Comparison of ENCODE assay signal across 1 cellular context in the genomic region with DNA sequence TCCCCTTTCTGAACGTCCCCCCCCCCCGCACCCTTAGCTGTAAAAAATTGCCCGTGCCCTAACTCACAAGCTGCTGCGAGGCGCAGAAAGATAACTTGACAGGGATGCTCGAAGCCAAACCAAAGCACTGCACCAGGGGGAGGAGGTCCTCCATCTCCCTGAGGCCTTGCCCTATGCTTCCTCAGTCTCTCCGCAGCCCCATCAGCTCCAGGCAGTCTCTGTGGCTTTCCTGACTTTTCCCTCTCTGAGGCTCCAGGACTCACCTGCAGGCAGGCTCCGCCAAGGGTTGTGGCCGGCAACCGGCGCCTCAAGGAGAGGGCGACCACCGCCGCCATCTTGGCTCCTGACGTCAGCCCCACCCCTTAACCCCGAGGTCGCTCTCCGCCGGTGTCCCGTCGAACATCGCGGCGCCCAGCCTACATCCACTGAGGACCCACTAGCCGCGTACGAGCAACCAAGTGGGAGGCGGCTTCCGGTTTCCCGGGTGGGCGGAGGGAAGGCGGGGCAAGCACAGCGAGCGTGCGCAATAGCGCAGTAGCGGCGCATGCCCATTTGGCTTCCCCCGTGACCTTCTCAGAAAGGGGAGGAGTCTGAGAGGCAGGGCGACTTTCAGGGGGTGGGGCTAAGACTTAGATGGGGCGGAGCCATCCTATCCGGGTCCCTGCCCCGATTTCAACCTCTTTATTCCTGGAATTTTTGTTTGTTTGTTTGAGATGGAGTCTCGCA.
A peak's percentile ranks its signal among the peaks of the same experiment; 100 is the strongest.
TF ChIP-seq lines count a peak whose summit lies in the region.

A gene (minus strand): TSS at position 348 of the 726 bp plus-strand sequence. CDS start 13 bp downstream, at position 335.

TF ChIP-seq in HepG2, 621 proteins besides CTCF, POLR2A, EP300 and RAD21 (continued from another document and continues in another):
- TF ChIP-seq, protein P1, sequence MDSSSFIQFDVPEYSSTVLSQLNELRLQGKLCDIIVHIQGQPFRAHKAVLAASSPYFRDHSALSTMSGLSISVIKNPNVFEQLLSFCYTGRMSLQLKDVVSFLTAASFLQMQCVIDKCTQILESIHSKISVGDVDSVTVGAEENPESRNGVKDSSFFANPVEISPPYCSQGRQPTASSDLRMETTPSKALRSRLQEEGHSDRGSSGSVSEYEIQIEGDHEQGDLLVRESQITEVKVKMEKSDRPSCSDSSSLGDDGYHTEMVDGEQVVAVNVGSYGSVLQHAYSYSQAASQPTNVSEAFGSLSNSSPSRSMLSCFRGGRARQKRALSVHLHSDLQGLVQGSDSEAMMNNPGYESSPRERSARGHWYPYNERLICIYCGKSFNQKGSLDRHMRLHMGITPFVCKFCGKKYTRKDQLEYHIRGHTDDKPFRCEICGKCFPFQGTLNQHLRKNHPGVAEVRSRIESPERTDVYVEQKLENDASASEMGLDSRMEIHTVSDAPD (CRISPR knock-in tag; IDR thresholded peaks at IDR 0.05), result no peak
- TF ChIP-seq AGO1 (IDR thresholded peaks at IDR 0.05; ENCODE audit: low read depth, low read length, poor library complexity, severe bottlenecking) (no peak), ZFP36L2 (CRISPR knock-in tag; IDR thresholded peaks at IDR 0.05) (no peak), ZNF850 (CRISPR knock-in tag; conservative IDR thresholded peaks at IDR 0.05) (no peak), ARNTL (CRISPR knock-in tag; IDR thresholded peaks at IDR 0.05) (no peak), MAZ (IDR thresholded peaks at IDR 0.05; ENCODE audit: borderline replicate concordance, low read depth, low read length) (no peak), MAZ (CRISPR knock-in tag; IDR thresholded peaks at IDR 0.05; ENCODE audit: low read depth) (peak; percentile 69; the same call in 1 of the 2 replicates), SMARCE1 (IDR thresholded peaks at IDR 0.05; ENCODE audit: borderline replicate concordance) (no peak), ZNF550 (CRISPR knock-in tag; IDR thresholded peaks at IDR 0.05; ENCODE audit: borderline replicate concordance) (no peak), ZNF672 (CRISPR knock-in tag; IDR thresholded peaks at IDR 0.05) (no peak), NFKB2 (CRISPR knock-in tag; IDR thresholded peaks at IDR 0.05; ENCODE audit: borderline replicate concordance) (peak; percentile 78; the same call in 1 of the 2 replicates), ZSCAN30 (CRISPR knock-in tag; IDR thresholded peaks at IDR 0.05) (no peak), NR2F1 (CRISPR knock-in tag; IDR thresholded peaks at IDR 0.05) (peak; percentile 75 to 90), ZNF766 (CRISPR knock-in tag; IDR thresholded peaks at IDR 0.05; ENCODE audit: borderline replicate concordance) (peak; percentile 40; the same call in 1 of the 2 replicates), ATF7-NPFF (CRISPR knock-in tag; IDR thresholded peaks at IDR 0.05; ENCODE audit: low read depth) (peak; percentile 20; the same call in 1 of the 2 replicates), ZNF17 (CRISPR knock-in tag; IDR thresholded peaks at IDR 0.05) (no peak), MIER3 (CRISPR knock-in tag; IDR thresholded peaks at IDR 0.05; ENCODE audit: borderline replicate concordance) (peak; percentile 67; the same call in 1 of the 2 replicates), SMC3 (IDR thresholded peaks at IDR 0.05; ENCODE audit: low read length) (no peak), CREM (IDR thresholded peaks at IDR 0.05) (peak; percentile 84), CREM (CRISPR knock-in tag; IDR thresholded peaks at IDR 0.05) (0 out of 2 replicates have a peak, but pooled peaks have one; percentile 33), SUZ12 (IDR thresholded peaks at IDR 0.05; ENCODE audit: low read depth, low read length) (no peak), PHF8 (CRISPR knock-in tag; IDR thresholded peaks at IDR 0.05) (peak; percentile 86), ZNF619 (CRISPR knock-in tag; IDR thresholded peaks at IDR 0.05) (no peak), ZNF564 (CRISPR knock-in tag; IDR thresholded peaks at IDR 0.05) (no peak), RBFOX2 (IDR thresholded peaks at IDR 0.05; ENCODE audit: low read depth, low read length) (peak; percentile 78), ADNP (CRISPR knock-in tag; IDR thresholded peaks at IDR 0.05) (no peak), RFXAP (CRISPR knock-in tag; IDR thresholded peaks at IDR 0.05; ENCODE audit: borderline replicate concordance) (peak; percentile 66; the same call in 1 of the 2 replicates), GABPA (IDR thresholded peaks at IDR 0.05; ENCODE audit: low read depth, low read length) (peak; percentile 76), GABPA (CRISPR knock-in tag; IDR thresholded peaks at IDR 0.05; ENCODE audit: low read depth) (peak; percentile 96), HES4 (CRISPR knock-in tag; IDR thresholded peaks at IDR 0.05; ENCODE audit: borderline replicate concordance) (0 out of 2 replicates have a peak, but pooled peaks have one; percentile 29), DR1 (CRISPR knock-in tag; IDR thresholded peaks at IDR 0.05) (peak; percentile 57; the same call in 1 of the 2 replicates), ZFP36L1 (CRISPR knock-in tag; IDR thresholded peaks at IDR 0.05) (peak; percentile 87), TCF12 (IDR thresholded peaks at IDR 0.05) (no peak), TCF12 (CRISPR knock-in tag; IDR thresholded peaks at IDR 0.05) (no peak), KLF12 (CRISPR knock-in tag; IDR thresholded peaks at IDR 0.05; ENCODE audit: borderline replicate concordance) (0 out of 2 replicates have a peak, but pooled peaks have one; percentile 60)
- TF ChIP-seq, protein P2, sequence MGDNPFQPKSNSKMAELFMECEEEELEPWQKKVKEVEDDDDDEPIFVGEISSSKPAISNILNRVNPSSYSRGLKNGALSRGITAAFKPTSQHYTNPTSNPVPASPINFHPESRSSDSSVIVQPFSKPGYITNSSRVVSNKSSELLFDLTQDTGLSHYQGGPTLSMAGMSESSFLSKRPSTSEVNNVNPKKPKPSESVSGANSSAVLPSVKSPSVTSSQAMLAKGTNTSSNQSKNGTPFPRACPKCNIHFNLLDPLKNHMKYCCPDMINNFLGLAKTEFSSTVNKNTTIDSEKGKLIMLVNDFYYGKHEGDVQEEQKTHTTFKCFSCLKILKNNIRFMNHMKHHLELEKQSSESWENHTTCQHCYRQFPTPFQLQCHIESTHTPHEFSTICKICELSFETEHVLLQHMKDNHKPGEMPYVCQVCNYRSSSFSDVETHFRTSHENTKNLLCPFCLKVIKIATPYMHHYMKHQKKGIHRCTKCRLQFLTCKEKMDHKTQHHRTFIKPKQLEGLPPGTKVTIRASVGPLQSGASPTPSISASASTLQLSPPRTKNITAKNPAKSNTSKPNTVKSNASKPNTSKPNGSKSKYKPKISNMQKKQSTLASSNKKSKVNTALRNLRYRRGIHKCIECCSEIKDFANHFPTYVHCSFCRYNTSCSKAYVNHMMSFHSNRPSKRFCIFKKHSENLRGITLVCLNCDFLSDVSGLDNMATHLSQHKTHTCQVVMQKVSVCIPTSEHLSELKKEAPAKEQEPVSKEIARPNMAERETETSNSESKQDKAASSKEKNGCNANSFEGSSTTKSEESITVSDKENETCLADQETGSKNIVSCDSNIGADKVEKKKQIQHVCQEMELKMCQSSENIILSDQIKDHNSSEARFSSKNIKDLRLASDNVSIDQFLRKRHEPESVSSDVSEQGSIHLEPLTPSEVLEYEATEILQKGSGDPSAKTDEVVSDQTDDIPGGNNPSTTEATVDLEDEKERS (CRISPR knock-in tag; IDR thresholded peaks at IDR 0.05), result no peak
- TF ChIP-seq, protein P3, sequence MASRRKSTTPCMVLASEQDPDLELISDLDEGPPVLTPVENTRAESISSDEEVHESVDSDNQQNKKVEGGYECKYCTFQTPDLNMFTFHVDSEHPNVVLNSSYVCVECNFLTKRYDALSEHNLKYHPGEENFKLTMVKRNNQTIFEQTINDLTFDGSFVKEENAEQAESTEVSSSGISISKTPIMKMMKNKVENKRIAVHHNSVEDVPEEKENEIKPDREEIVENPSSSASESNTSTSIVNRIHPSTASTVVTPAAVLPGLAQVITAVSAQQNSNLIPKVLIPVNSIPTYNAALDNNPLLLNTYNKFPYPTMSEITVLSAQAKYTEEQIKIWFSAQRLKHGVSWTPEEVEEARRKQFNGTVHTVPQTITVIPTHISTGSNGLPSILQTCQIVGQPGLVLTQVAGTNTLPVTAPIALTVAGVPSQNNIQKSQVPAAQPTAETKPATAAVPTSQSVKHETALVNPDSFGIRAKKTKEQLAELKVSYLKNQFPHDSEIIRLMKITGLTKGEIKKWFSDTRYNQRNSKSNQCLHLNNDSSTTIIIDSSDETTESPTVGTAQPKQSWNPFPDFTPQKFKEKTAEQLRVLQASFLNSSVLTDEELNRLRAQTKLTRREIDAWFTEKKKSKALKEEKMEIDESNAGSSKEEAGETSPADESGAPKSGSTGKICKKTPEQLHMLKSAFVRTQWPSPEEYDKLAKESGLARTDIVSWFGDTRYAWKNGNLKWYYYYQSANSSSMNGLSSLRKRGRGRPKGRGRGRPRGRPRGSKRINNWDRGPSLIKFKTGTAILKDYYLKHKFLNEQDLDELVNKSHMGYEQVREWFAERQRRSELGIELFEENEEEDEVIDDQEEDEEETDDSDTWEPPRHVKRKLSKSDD (CRISPR knock-in tag; IDR thresholded peaks at IDR 0.05; ENCODE audit: low read depth), result no peak; the same call in none of the 2 replicates
- TF ChIP-seq, protein P4, sequence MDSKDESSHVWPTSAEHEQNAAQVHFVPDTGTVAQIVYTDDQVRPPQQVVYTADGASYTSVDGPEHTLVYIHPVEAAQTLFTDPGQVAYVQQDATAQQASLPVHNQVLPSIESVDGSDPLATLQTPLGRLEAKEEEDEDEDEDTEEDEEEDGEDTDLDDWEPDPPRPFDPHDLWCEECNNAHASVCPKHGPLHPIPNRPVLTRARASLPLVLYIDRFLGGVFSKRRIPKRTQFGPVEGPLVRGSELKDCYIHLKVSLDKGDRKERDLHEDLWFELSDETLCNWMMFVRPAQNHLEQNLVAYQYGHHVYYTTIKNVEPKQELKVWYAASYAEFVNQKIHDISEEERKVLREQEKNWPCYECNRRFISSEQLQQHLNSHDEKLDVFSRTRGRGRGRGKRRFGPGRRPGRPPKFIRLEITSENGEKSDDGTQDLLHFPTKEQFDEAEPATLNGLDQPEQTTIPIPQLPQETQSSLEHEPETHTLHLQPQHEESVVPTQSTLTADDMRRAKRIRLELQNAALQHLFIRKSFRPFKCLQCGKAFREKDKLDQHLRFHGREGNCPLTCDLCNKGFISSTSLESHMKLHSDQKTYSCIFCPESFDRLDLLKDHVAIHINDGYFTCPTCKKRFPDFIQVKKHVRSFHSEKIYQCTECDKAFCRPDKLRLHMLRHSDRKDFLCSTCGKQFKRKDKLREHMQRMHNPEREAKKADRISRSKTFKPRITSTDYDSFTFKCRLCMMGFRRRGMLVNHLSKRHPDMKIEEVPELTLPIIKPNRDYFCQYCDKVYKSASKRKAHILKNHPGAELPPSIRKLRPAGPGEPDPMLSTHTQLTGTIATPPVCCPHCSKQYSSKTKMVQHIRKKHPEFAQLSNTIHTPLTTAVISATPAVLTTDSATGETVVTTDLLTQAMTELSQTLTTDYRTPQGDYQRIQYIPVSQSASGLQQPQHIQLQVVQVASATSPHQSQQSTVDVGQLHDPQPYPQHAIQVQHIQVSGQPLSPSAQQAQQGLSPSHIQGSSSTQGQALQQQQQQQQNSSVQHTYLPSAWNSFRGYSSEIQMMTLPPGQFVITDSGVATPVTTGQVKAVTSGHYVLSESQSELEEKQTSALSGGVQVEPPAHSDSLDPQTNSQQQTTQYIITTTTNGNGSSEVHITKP (CRISPR knock-in tag; IDR thresholded peaks at IDR 0.05; ENCODE audit: low read depth), result peak; percentile 53; the same call in 1 of the 2 replicates
- TF ChIP-seq, protein P5, sequence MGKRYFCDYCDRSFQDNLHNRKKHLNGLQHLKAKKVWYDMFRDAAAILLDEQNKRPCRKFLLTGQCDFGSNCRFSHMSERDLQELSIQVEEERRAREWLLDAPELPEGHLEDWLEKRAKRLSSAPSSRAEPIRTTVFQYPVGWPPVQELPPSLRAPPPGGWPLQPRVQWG (CRISPR knock-in tag; IDR thresholded peaks at IDR 0.05; ENCODE audit: borderline replicate concordance, low read depth), result no peak
- TF ChIP-seq, protein P6, sequence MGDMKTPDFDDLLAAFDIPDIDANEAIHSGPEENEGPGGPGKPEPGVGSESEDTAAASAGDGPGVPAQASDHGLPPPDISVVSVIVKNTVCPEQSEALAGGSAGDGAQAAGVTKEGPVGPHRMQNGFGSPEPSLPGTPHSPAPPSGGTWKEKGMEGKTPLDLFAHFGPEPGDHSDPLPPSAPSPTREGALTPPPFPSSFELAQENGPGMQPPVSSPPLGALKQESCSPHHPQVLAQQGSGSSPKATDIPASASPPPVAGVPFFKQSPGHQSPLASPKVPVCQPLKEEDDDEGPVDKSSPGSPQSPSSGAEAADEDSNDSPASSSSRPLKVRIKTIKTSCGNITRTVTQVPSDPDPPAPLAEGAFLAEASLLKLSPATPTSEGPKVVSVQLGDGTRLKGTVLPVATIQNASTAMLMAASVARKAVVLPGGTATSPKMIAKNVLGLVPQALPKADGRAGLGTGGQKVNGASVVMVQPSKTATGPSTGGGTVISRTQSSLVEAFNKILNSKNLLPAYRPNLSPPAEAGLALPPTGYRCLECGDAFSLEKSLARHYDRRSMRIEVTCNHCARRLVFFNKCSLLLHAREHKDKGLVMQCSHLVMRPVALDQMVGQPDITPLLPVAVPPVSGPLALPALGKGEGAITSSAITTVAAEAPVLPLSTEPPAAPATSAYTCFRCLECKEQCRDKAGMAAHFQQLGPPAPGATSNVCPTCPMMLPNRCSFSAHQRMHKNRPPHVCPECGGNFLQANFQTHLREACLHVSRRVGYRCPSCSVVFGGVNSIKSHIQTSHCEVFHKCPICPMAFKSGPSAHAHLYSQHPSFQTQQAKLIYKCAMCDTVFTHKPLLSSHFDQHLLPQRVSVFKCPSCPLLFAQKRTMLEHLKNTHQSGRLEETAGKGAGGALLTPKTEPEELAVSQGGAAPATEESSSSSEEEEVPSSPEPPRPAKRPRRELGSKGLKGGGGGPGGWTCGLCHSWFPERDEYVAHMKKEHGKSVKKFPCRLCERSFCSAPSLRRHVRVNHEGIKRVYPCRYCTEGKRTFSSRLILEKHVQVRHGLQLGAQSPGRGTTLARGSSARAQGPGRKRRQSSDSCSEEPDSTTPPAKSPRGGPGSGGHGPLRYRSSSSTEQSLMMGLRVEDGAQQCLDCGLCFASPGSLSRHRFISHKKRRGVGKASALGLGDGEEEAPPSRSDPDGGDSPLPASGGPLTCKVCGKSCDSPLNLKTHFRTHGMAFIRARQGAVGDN (CRISPR knock-in tag; IDR thresholded peaks at IDR 0.05), result peak; percentile 84
- TF ChIP-seq, protein P7, sequence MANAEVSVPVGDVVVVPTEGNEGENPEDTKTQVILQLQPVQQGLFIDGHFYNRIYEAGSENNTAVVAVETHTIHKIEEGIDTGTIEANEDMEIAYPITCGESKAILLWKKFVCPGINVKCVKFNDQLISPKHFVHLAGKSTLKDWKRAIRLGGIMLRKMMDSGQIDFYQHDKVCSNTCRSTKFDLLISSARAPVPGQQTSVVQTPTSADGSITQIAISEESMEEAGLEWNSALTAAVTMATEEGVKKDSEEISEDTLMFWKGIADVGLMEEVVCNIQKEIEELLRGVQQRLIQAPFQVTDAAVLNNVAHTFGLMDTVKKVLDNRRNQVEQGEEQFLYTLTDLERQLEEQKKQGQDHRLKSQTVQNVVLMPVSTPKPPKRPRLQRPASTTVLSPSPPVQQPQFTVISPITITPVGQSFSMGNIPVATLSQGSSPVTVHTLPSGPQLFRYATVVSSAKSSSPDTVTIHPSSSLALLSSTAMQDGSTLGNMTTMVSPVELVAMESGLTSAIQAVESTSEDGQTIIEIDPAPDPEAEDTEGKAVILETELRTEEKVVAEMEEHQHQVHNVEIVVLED (CRISPR knock-in tag; IDR thresholded peaks at IDR 0.05; ENCODE audit: borderline replicate concordance), result peak; percentile 86
